In genomic region chr7:151078233-151079040, GRCh38 we compare ENCODE assay signal across 8 cellular contexts. TPM values are rescaled to one million over a fixed set of nuclear protein-coding genes. Genes with fewer than 3 reads are reported as not detected.
DNase-seq lines count a peak whose midpoint lies in the region; ATAC-seq, FAIRE-seq and TF ChIP-seq lines count a peak whose summit lies in the region.

No MANE protein-coding gene starts in this region.

- H3K4me1 ChIP-seq in A673 (ENCODE audit: insufficient read depth, low read length, poor library complexity, severe bottlenecking) (peaks cover 33% of the 10 kb centered on the region), lower lobe of right lung (peaks cover 38% of the 10 kb centered on the region)

- H3K4me3 ChIP-seq in A673 (ENCODE audit: low read depth, low read length, poor library complexity, severe bottlenecking), result no peak overlapping the region
- H3K4me3 ChIP-seq in lower lobe of right lung, result no peak overlapping the region

- peak overlapping the region; percentile 53 for H3K27ac Mint-ChIP-seq in activated CD8-positive, alpha-beta T cell treated with anti-CD3 and anti-CD28 coated beads for 36 hours

- CTCF ChIA-PET in A673 (lab: Charles Lee), result no interaction called here
- CTCF ChIA-PET in activated CD8-positive, alpha-beta T cell treated with anti-CD3 and anti-CD28 coated beads for 36 hours (lab: Charles Lee), result interaction anchor here (1.3 kb wide), 1 partner anchor 60 kb away, joined by 3 read pairs; no protein-coding TSS in a partner anchor

- H3K9me3 Mint-ChIP-seq in activated CD8-positive, alpha-beta T cell treated with anti-CD3 and anti-CD28 coated beads for 36 hours, result no peaks in the 10 kb centered on the region

- H3K36me3 ChIP-seq in A673 (ENCODE audit: insufficient read depth, low read length, poor library complexity, severe bottlenecking), result peaks cover 39% of the 10 kb centered on the region
- peaks cover 44% of the 10 kb centered on the region for H3K36me3 ChIP-seq in lower lobe of right lung

- no peak for ATAC-seq in activated CD8-positive, alpha-beta T cell treated with anti-CD3 and anti-CD28 coated beads for 36 hours
- no peak for ATAC-seq in lower lobe of right lung
- ATAC-seq in GM21360 (IDR thresholded peaks at IDR 0.05; ENCODE audit: unreplicated experiment), result no peak

- peaks cover 23% of the 10 kb centered on the region for H3K36me3 Mint-ChIP-seq in activated CD8-positive, alpha-beta T cell treated with anti-CD3 and anti-CD28 coated beads for 36 hours (ENCODE audit: low read depth)

- no peaks in the 10 kb centered on the region for H3K9me3 ChIP-seq in A673 (ENCODE audit: low read depth, low read length, poor library complexity, severe bottlenecking)
- H3K9me3 ChIP-seq in lower lobe of right lung, result no peaks in the 10 kb centered on the region

- H3K27me3 Mint-ChIP-seq in activated CD8-positive, alpha-beta T cell treated with anti-CD3 and anti-CD28 coated beads for 36 hours, result no peaks in the 10 kb centered on the region

- POLR2A ChIA-PET in A673 (lab: Charles Lee; ENCODE audit: low non-redundant PET), result no interaction called here
- POLR2A ChIA-PET in activated CD8-positive, alpha-beta T cell treated with anti-CD3 and anti-CD28 coated beads for 36 hours (lab: Charles Lee), result interaction anchor here (0.8 to 2.1 kb wide), 6 partner anchors 10 to 20 kb away, joined by 3 to 8 read pairs (median 4); partner anchors contain the start of gene SLC4A2

- intact Hi-C loops in A673 (cut with micrococcal nuclease; ENCODE audit: unreplicated experiment), result no loop called here
- intact Hi-C loops in activated CD8-positive, alpha-beta T cell treated with anti-CD3 and anti-CD28 coated beads for 36 hours (cut with micrococcal nuclease), result no loop called here
- intact Hi-C loops in lower lobe of right lung (cut with DNase I), result no loop called here

- peaks cover 28% of the 10 kb centered on the region for H3K4me1 Mint-ChIP-seq in activated CD8-positive, alpha-beta T cell treated with anti-CD3 and anti-CD28 coated beads for 36 hours (ENCODE audit: low read depth)

- peak overlapping the region; percentile 83 for H3K4me3 Mint-ChIP-seq in activated CD8-positive, alpha-beta T cell treated with anti-CD3 and anti-CD28 coated beads for 36 hours

- H3K27me3 ChIP-seq in A673 (replicated peaks; ENCODE audit: insufficient read depth, low read depth, low read length, poor library complexity), result no peaks in the 10 kb centered on the region
- H3K27me3 ChIP-seq in lower lobe of right lung (ENCODE audit: low read depth), result no peaks in the 10 kb centered on the region

- FAIRE-seq in GM12892 (lab: Jason Lieb, UNC), result no peak

- DNase-seq in A673 (ENCODE audit: low spot score) (peak; percentile 50), GM12892 (ENCODE audit: insufficient read length) (no peak), lower lobe of right lung (no peak), NCI-H1092 treated with DMSO at 0.1 percent for 48 hours (lab: John Stamatoyannopoulos, UW) (no peak), hippocampal formation (lab: John Stamatoyannopoulos, UW) (no peak)
- no peak for DNase-seq in activated CD8-positive, alpha-beta T cell treated with anti-CD3 and anti-CD28 coated beads for 36 hours
- DNase-seq in stimulated activated CD4-positive, alpha-beta T cell treated with anti-CD3 and anti-CD28 coated beads, Interleukin-4, amount 100 ng/mL, for 24 hours, result no peak

- TF ChIP-seq POLR2A in GM12892 (IDR thresholded peaks at IDR 0.05; ENCODE audit: low read depth, low read length), result peak; percentile 21; the same call in 1 of the 2 replicates

- no peak overlapping the region for H3K27ac ChIP-seq in A673 (ENCODE audit: low read depth, low read length, poor library complexity, severe bottlenecking)
- H3K27ac ChIP-seq in lower lobe of right lung, result peak overlapping the region; percentile 18

- no TSS peak for BruUV-seq in A673 (replicated peaks; lab: Mats Ljungman, UMichigan)

- TF ChIP-seq CTCF in A673 (conservative IDR thresholded peaks at IDR 0.05; ENCODE audit: low read depth, low read length), result no peak
- TF ChIP-seq CTCF in activated CD8-positive, alpha-beta T cell treated with anti-CD3 and anti-CD28 coated beads for 36 hours (IDR thresholded peaks at IDR 0.05), result no peak
- TF ChIP-seq CTCF in lower lobe of right lung (IDR thresholded peaks at IDR 0.05), result no peak

RNA-seq across cellular contexts. Expression of gene FASTK, which starts 2.2 kb away (rescaled TPM):
- 70.8 and 80.5 TPM in 2 replicates for total RNA-seq in A673 (2021)
- 23.6 TPM for polyA plus RNA-seq in GM12892 (2012; ENCODE audit: missing spikeins)
- 10 to 100 TPM; 54.0 to 59.4 TPM for total RNA-seq in activated CD8-positive, alpha-beta T cell treated with anti-CD3 and anti-CD28 coated beads for 36 hours
- total RNA-seq in lower lobe of right lung, result 54.4 TPM

RNA-seq across cellular contexts. Expression of gene TMUB1, which starts 4.9 kb away (rescaled TPM):
- total RNA-seq in A673 (2021) (43.8 and 44.7 TPM in 2 replicates), lower lobe of right lung (37.4 TPM)
- 12.0 TPM for polyA plus RNA-seq in GM12892 (2012; ENCODE audit: missing spikeins)
- total RNA-seq in activated CD8-positive, alpha-beta T cell treated with anti-CD3 and anti-CD28 coated beads for 36 hours, result 10 to 100 TPM; 59.7 to 64.2 TPM

RNA-seq across cellular contexts. Expression of gene AGAP3, which starts 7.8 kb away (rescaled TPM):
- total RNA-seq in A673 (2021) (115 and 133 TPM in 2 replicates), lower lobe of right lung (157 TPM)
- 22.6 TPM for polyA plus RNA-seq in GM12892 (2012; ENCODE audit: missing spikeins)
- 10 to 100 TPM; 20.6 to 22.0 TPM for total RNA-seq in activated CD8-positive, alpha-beta T cell treated with anti-CD3 and anti-CD28 coated beads for 36 hours

RNA-seq across cellular contexts. Expression of gene SLC4A2, which starts 19.0 kb away (rescaled TPM):
- 213 and 222 TPM in 2 replicates for total RNA-seq in A673 (2021)
- 38.7 TPM for polyA plus RNA-seq in GM12892 (2012; ENCODE audit: missing spikeins)
- 10 to 100 TPM; 42.7 to 46.1 TPM for total RNA-seq in activated CD8-positive, alpha-beta T cell treated with anti-CD3 and anti-CD28 coated beads for 36 hours
- total RNA-seq in lower lobe of right lung, result 182 TPM

RNA-seq across cellular contexts. Expression of gene CDK5, which starts 20.7 kb away (rescaled TPM):
- total RNA-seq in A673 (2021) (21.1 and 25.7 TPM in 2 replicates), lower lobe of right lung (13.7 TPM)
- polyA plus RNA-seq in GM12892 (2012; ENCODE audit: missing spikeins), result 15.7 TPM
- total RNA-seq in activated CD8-positive, alpha-beta T cell treated with anti-CD3 and anti-CD28 coated beads for 36 hours, result 10 to 100 TPM in 1 of 2 experiments, 1 to 10 TPM in 1; 9.9 to 10.4 TPM
